18 cellular contexts compared by ENCODE assay signal in the genomic region with DNA sequence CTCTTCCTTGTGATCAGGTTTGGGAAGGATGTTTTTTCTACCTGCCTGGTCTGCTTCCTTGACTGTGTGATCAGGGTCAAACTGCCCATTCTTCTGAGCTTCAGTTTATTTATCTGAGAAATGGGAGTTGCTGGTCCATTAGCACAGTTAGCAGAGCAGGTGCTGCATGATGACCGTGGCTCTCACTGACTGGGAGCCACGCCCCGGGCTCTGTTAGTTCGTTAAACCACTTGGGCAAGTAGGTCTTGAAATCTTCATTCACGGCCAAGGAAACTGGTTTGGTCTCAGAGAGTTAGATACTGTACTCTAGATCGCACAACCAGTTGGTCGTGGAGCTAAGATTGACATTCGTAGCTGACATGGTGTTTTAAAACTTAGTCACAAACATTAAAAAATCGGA. TPM values are rescaled to one million over a fixed set of nuclear protein-coding genes. Genes with fewer than 3 reads are reported as not detected.
DNase-seq lines count a peak whose midpoint lies in the region; ATAC-seq and TF ChIP-seq lines count a peak whose summit lies in the region.
"Had no signal": no experiment of that assay in that cellular context is flagged by ENCODE, and none has a peak within 500 bp of the region (broad histone marks: within the 10 kb centered on the region; RNA-seq: fewer than 3 reads in every experiment).

No MANE protein-coding gene starts in this region.

- no peaks in the 10 kb centered on the region for H3K27me3 ChIP-seq in OCI-LY3 (ENCODE audit: low read depth, low read length)

- peaks cover 50% of the 10 kb centered on the region for H3K4me1 ChIP-seq in OCI-LY3 (ENCODE audit: low read length)

- peaks cover 72% of the 10 kb centered on the region for H3K4me1 Mint-ChIP-seq in memory B cell

- no peaks in the 10 kb centered on the region for H3K9me3 ChIP-seq in OCI-LY3 (ENCODE audit: insufficient read depth, low read length)

- H3K4me3 ChIP-seq in OCI-LY3 (ENCODE audit: low read length) = no peak overlapping the region

- peak overlapping the region; percentile 87 for H3K27ac Mint-ChIP-seq in memory B cell

- no peak for TF ChIP-seq CTCF in OCI-LY3 (IDR thresholded peaks at IDR 0.05; ENCODE audit: low read depth, low read length)

- H3K4me3 Mint-ChIP-seq in memory B cell = peak overlapping the region; percentile 41
- H3K4me3 Mint-ChIP-seq: CD4-positive, alpha-beta T cell had no signal

- H3K36me3 Mint-ChIP-seq in memory B cell = peaks cover 34% of the 10 kb centered on the region

- ATAC-seq in left cardiac atrium (no peak), memory B cell (ENCODE audit: low read depth) (no peak), HG03460 (IDR thresholded peaks at IDR 0.05; ENCODE audit: unreplicated experiment) (no peak)
- ATAC-seq: SK-N-SH treated with all-trans-retinoic acid at 6 μM for 48 hours had no signal

- H3K9me3 Mint-ChIP-seq in memory B cell = no peaks in the 10 kb centered on the region
- H3K9me3 Mint-ChIP-seq: CD4-positive, alpha-beta T cell had no signal

- DNase-seq in cardiac septum (ENCODE audit: low spot score) (peak; percentile 14), left cardiac atrium (no peak), memory B cell (ENCODE audit: low spot score in 2 of 2) (no peak), NCI-H345 treated with DMSO at 0.1 percent for 48 hours (lab: John Stamatoyannopoulos, UW; ENCODE audit: unreplicated experiment) (no peak)
- no peak for DNase-seq in activated naive CD4-positive, alpha-beta T cell treated with Interleukin-2 at 50 U/mL for 16 hours
- DNase-seq: CD4-positive, alpha-beta T cell; DMS79 treated with DMSO at 0.1 percent for 48 hours; GDM1; KBM-7; NCI-H1105; NCI-H187; NCI-H2171; NCI-H510A treated with DMSO at 0.1 percent for 48 hours; SHP77 had no signal

- H3K79me2 ChIP-seq in OCI-LY3 (ENCODE audit: low read length) = peaks cover 82% of the 10 kb centered on the region

- H3K4me2 ChIP-seq in OCI-LY3 (ENCODE audit: low read length) = no peak overlapping the region

- H3K36me3 ChIP-seq in OCI-LY3 (replicated peaks; ENCODE audit: low read depth, low read length) = peaks cover 46% of the 10 kb centered on the region

- peak overlapping the region; percentile 45; the same call in 1 of the 2 replicates for H3K27ac ChIP-seq in OCI-LY3 (ENCODE audit: low read length)

- intact Hi-C loops in cardiac septum (cut with DNase I) (no loop called here), left cardiac atrium (cut with DNase I) (no loop called here)

- peaks cover 26% of the 10 kb centered on the region for H4K20me1 ChIP-seq in OCI-LY3 (ENCODE audit: insufficient read depth, low read length)

- no peaks in the 10 kb centered on the region for H3K27me3 Mint-ChIP-seq in memory B cell
- H3K27me3 Mint-ChIP-seq: CD4-positive, alpha-beta T cell had no signal

- no peak overlapping the region for H3K9ac ChIP-seq in OCI-LY3 (ENCODE audit: low read length)

- H2AFZ ChIP-seq in OCI-LY3 (ENCODE audit: low read depth, low read length) = no peak overlapping the region

RNA-seq across cellular contexts. Expression of a gene that starts 41.7 kb away (rescaled TPM):
- total RNA-seq in cardiac septum (6.2 TPM), left cardiac atrium (1 to 10 TPM; 7.2 to 9.3 TPM)
- total RNA-seq: M059J had no signal
